In the genomic region with DNA sequence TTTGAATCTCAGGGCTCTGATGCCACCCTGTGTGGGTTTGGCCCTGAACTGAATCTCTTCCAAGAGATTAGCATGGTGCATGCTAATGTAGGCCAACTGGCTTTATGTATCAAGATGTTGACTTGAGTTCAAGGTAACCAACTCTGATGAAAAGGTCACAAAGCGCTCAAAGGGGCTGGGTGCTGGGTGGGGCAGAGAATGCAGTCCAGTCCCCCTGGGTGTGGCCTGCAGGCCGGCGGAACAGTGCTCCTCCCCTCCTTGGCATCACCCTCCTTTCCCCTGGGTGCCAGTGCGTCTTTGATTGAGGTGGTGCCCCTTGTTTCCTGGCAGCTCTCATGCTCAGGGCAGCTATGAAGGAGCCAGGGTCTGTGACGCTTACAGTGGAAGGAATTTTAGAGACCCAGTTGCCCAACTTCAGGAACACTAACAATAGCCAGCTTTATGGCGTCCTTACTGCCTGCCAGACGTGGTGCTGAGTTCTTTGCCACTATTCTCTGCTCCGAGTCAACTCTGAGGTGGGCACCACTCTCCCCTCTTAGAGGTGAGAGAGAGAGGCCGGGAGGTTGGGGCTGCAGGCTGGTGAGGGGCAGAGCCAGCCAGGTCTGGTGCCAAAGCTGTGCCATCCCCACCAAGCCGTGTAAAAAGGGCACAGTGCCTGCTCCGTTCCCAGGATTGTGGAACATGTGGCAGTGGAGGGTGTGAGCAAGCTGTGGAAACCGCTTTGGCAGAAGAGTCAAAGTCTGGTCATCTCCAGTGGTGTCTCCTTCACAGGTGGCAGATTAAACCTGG, we compare ENCODE assay signal across 27 cellular contexts. TPM values are rescaled to one million over a fixed set of nuclear protein-coding genes. Genes with fewer than 3 reads are reported as not detected.
DNase-seq lines count a peak whose midpoint lies in the region; ATAC-seq and TF ChIP-seq lines count a peak whose summit lies in the region.
"Had no signal": no experiment of that assay in that cellular context is flagged by ENCODE, and none has a peak within 500 bp of the region (broad histone marks: within the 10 kb centered on the region; RNA-seq: fewer than 3 reads in every experiment).

No MANE protein-coding gene starts in this region.

- H3K4me1 ChIP-seq in skeletal muscle tissue (ENCODE audit: control insufficient read depth in 3 of 3, insufficient read depth in 3 of 3, low read length in 3 of 3) = peaks cover 73 to 94% (median 89%) of the 10 kb centered on the region in 3 donors
- H3K4me1 ChIP-seq in SK-N-SH (ENCODE audit: control insufficient read depth in 1 of 2, insufficient read depth in 2 of 2, low read depth in 1 of 2, low read length in 1 of 2) = peaks cover 0 to 7% of the 10 kb centered on the region in 2 experiments; a peak in 1 of 4 replicates
- H3K4me1 ChIP-seq: A549, body of pancreas, upper lobe of left lung had no signal

- no peak overlapping the region for H2AFZ ChIP-seq in SK-N-SH (ENCODE audit: low read depth)

- H3K27me3 Mint-ChIP-seq in CD14-positive monocyte (ENCODE audit: low read depth in 3 of 3) = peaks cover 0 to 6% (median 3%) of the 10 kb centered on the region in 3 donors
- H3K27me3 Mint-ChIP-seq in activated naive CD8-positive, alpha-beta T cell treated with anti-CD3 and anti-CD28 coated beads for 36 hours = peaks cover 3% of the 10 kb centered on the region
- H3K27me3 Mint-ChIP-seq: naive thymus-derived CD8-positive, alpha-beta T cell had no signal

- peak overlapping the region in 1 of 7 donors; percentile 71 for H3K27ac Mint-ChIP-seq in CD14-positive monocyte
- H3K27ac Mint-ChIP-seq in activated naive CD8-positive, alpha-beta T cell treated with anti-CD3 and anti-CD28 coated beads for 36 hours = no peak overlapping the region
- H3K27ac Mint-ChIP-seq: activated naive CD8-positive, alpha-beta T cell treated with anti-CD3 and anti-CD28 coated beads, Interleukin-2, amount 10 ng/mL, durations not matched to agents 7 days and 5 days; B cell; effector memory CD8-positive, alpha-beta T cell; HFFc6; naive thymus-derived CD8-positive, alpha-beta T cell had no signal

- H3K9me2 ChIP-seq in SK-N-SH = no peaks in the 10 kb centered on the region

- no peak for TF ChIP-seq EP300 in SK-N-SH (IDR thresholded peaks at IDR 0.05; ENCODE audit: borderline replicate concordance in 1 of 2, low read depth in 1 of 2, low read length in 1 of 2)

- WGBS in SK-N-SH (ENCODE audit: low lambda C conversion rate) = 88% methylated on average over 12 of the region's 12 CpGs

- H3K4me2 ChIP-seq in SK-N-SH = no peak overlapping the region
- H3K4me2 ChIP-seq: A549 had no signal

- intact Hi-C loops in CD14-positive monocyte (cut with micrococcal nuclease) (no loop called here), left colon (cut with DNase I, micrococcal nuclease) (no loop called here)

- H3K79me2 ChIP-seq in SK-N-SH (ENCODE audit: insufficient read depth) = no peaks in the 10 kb centered on the region; the same call in 1 of the 2 replicates

- TF ChIP-seq CTCF in CD14-positive monocyte (IDR thresholded peaks at IDR 0.05) = no peak
- TF ChIP-seq CTCF in SK-N-SH (IDR thresholded peaks at IDR 0.05) = no peak

- H4K20me1 ChIP-seq in SK-N-SH (ENCODE audit: insufficient read depth) = no peaks in the 10 kb centered on the region

- H3K9me3 Mint-ChIP-seq in CD14-positive monocyte = peaks cover 0 to 3% (median 0%) of the 10 kb centered on the region in 7 donors
- no peaks in the 10 kb centered on the region for H3K9me3 Mint-ChIP-seq in activated naive CD8-positive, alpha-beta T cell treated with anti-CD3 and anti-CD28 coated beads for 36 hours
- H3K9me3 Mint-ChIP-seq: activated naive CD8-positive, alpha-beta T cell treated with anti-CD3 and anti-CD28 coated beads, Interleukin-2, amount 10 ng/mL, durations not matched to agents 7 days and 5 days; effector memory CD8-positive, alpha-beta T cell; HFFc6; naive thymus-derived CD8-positive, alpha-beta T cell had no signal

- H3K27me3 ChIP-seq in skeletal muscle tissue (ENCODE audit: control insufficient read depth in 3 of 3, insufficient read depth in 3 of 3, low read length in 3 of 3) (no peaks in the 10 kb centered on the region), SK-N-SH (ENCODE audit: insufficient read depth) (no peaks in the 10 kb centered on the region)
- H3K27me3 ChIP-seq: body of pancreas, upper lobe of left lung had no signal

- peak; percentile 22 for ATAC-seq in esophagus mucosa
- peak; percentile 42 for ATAC-seq in left colon
- ATAC-seq: A549; body of pancreas; effector memory CD8-positive, alpha-beta T cell; naive thymus-derived CD8-positive, alpha-beta T cell; stimulated activated naive CD8-positive, alpha-beta T cell treated with anti-CD3 and anti-CD28 coated beads, Interleukin-15, Interleukin-2, amounts not matched to agents 100 U/mL and 50 U/mL, for 24 hours had no signal

- peaks cover 6% of the 10 kb centered on the region for H3F3A ChIP-seq in SK-N-SH (replicated peaks; ENCODE audit: insufficient read depth)

- POLR2A ChIA-PET in SK-N-SH (lab: Yijun Ruan, JAX) = no interaction called here

- H3K4me3 Mint-ChIP-seq in CD14-positive monocyte = no peak overlapping the region
- H3K4me3 Mint-ChIP-seq in activated naive CD8-positive, alpha-beta T cell treated with anti-CD3 and anti-CD28 coated beads for 36 hours = no peak overlapping the region
- H3K4me3 Mint-ChIP-seq: activated naive CD8-positive, alpha-beta T cell treated with anti-CD3 and anti-CD28 coated beads, Interleukin-2, amount 10 ng/mL, durations not matched to agents 7 days and 5 days; B cell; effector memory CD8-positive, alpha-beta T cell; HFFc6; naive thymus-derived CD8-positive, alpha-beta T cell had no signal

- H3K36me3 ChIP-seq in skeletal muscle tissue (ENCODE audit: control insufficient read depth in 3 of 3, insufficient read depth in 3 of 3, low read length in 3 of 3) = peaks cover 19 to 34% (median 33%) of the 10 kb centered on the region in 3 donors
- peaks cover 0 to 21% of the 10 kb centered on the region in 2 experiments for H3K36me3 ChIP-seq in SK-N-SH (replicated peaks in 1 of 2; ENCODE audit: control insufficient read depth in 1 of 2, insufficient read depth in 2 of 2, low read length in 1 of 2)

- no peak for TF ChIP-seq RAD21 in SK-N-SH (IDR thresholded peaks at IDR 0.05; ENCODE audit: low read length)

- DNase-seq in CD14-positive monocyte (ENCODE audit: low spot score) (peak; percentile 19), left colon (no peak), SK-N-SH (no peak), AG20443 (ENCODE audit: low spot score) (no peak), NCI-H345 treated with DMSO at 0.1 percent for 48 hours (lab: John Stamatoyannopoulos, UW; ENCODE audit: unreplicated experiment) (no peak)
- DNase-seq in activated naive CD8-positive, alpha-beta T cell treated with anti-CD3 and anti-CD28 coated beads for 36 hours = no peak
- DNase-seq: activated CD4-positive, alpha-beta T cell treated with anti-CD3 and anti-CD28 coated beads, Interleukin-2, amount 50 U/mL, for 48 hours; activated naive CD8-positive, alpha-beta T cell treated with anti-CD3 and anti-CD28 coated beads, Interleukin-2, amount 10 ng/mL, durations not matched to agents 7 days and 5 days; body of pancreas; DMS153; effector memory CD8-positive, alpha-beta T cell; GDM1; HFFc6; KG1; kidney glomerular epithelial cell; mesenchymal stem cell; naive thymus-derived CD8-positive, alpha-beta T cell; NCI-H146; NCI-H524 treated with DMSO at 0.1 percent for 48 hours; occipital lobe; SIG-M5; stimulated activated naive CD8-positive, alpha-beta T cell treated with anti-CD3 and anti-CD28 coated beads, Interleukin-15, Interleukin-2, amounts not matched to agents 100 U/mL and 50 U/mL, for 24 hours; upper lobe of left lung had no signal

- H3K9ac ChIP-seq in skeletal muscle tissue (ENCODE audit: low read depth in 1 of 3, low read length in 3 of 3) = peak overlapping the region; percentile 54 to 77 (median 66)
- no peak overlapping the region for H3K9ac ChIP-seq in SK-N-SH

- H3K4me3 ChIP-seq in skeletal muscle tissue (ENCODE audit: low read length in 3 of 3) (peak overlapping the region in 2 of 3 donors; percentile 4 to 49), SK-N-SH (ENCODE audit: low read depth in 2 of 2, low read length in 1 of 2) (no peak overlapping the region)
- H3K4me3 ChIP-seq: A549, body of pancreas, upper lobe of left lung had no signal

- CTCF ChIA-PET in SK-N-SH (lab: Yijun Ruan, JAX) = interaction anchor here (1.0 kb wide), 1 partner anchor 9 kb away, joined by 4 read pairs; no protein-coding TSS in a partner anchor

- H3K9me3 ChIP-seq in skeletal muscle tissue (ENCODE audit: control insufficient read depth in 3 of 3, low read length in 3 of 3) = no peaks in the 10 kb centered on the region
- no peaks in the 10 kb centered on the region for H3K9me3 ChIP-seq in SK-N-SH
- H3K9me3 ChIP-seq: A549, body of pancreas, upper lobe of left lung had no signal

- H3K27ac ChIP-seq in skeletal muscle tissue (ENCODE audit: low read depth, low read length) (peak overlapping the region; percentile 76), SK-N-SH (ENCODE audit: low read depth in 2 of 2, low read length in 1 of 2) (no peak overlapping the region)
- H3K27ac ChIP-seq: A549, body of pancreas, upper lobe of left lung had no signal

- no peaks in the 10 kb centered on the region for H3K36me3 Mint-ChIP-seq in CD14-positive monocyte
- H3K36me3 Mint-ChIP-seq in activated naive CD8-positive, alpha-beta T cell treated with anti-CD3 and anti-CD28 coated beads for 36 hours = no peaks in the 10 kb centered on the region
- H3K36me3 Mint-ChIP-seq: activated naive CD8-positive, alpha-beta T cell treated with anti-CD3 and anti-CD28 coated beads, Interleukin-2, amount 10 ng/mL, durations not matched to agents 7 days and 5 days; naive thymus-derived CD8-positive, alpha-beta T cell had no signal

- H3K4me1 Mint-ChIP-seq in CD14-positive monocyte = no peaks in the 10 kb centered on the region
- peaks cover 3% of the 10 kb centered on the region for H3K4me1 Mint-ChIP-seq in activated naive CD8-positive, alpha-beta T cell treated with anti-CD3 and anti-CD28 coated beads for 36 hours
- H3K4me1 Mint-ChIP-seq: B cell had no signal

TF ChIP-seq in SK-N-SH, 30 proteins besides CTCF, POLR2A, EP300 and RAD21 (continues in another document):
- TF ChIP-seq POLR2AphosphoS5 (IDR thresholded peaks at IDR 0.05; ENCODE audit: low read depth, low read length) (no peak), EZH2phosphoT487 (IDR thresholded peaks at IDR 0.05; ENCODE audit: borderline replicate concordance, low read depth) (no peak), NFIC (IDR thresholded peaks at IDR 0.05; ENCODE audit: borderline replicate concordance) (no peak), JUND (IDR thresholded peaks at IDR 0.05) (no peak), FOXM1 (IDR thresholded peaks at IDR 0.05; ENCODE audit: low read depth) (no peak), MEF2A (IDR thresholded peaks at IDR 0.05; ENCODE audit: borderline replicate concordance, low read depth) (no peak), CHD2 (IDR thresholded peaks at IDR 0.05; ENCODE audit: low read length, partially characterized antibody) (no peak)

RNA-seq across cellular contexts. Expression of a gene that starts 9.8 kb away (rescaled TPM):
- polyA plus RNA-seq in CD14-positive monocyte (under 1 TPM in 1 of 2 donors, not detected in 1; 0.05 TPM), SK-N-SH (2012; rRNA removed) (4.3 and 5.0 TPM in 2 replicates)
- total RNA-seq in esophagus mucosa (6.0 TPM), left colon (10 to 100 TPM in 1 of 2 donors, 1 to 10 TPM in 1; 5.2 to 96.5 TPM), skeletal muscle tissue (53.2 TPM)
- polyA plus RNA-seq in SK-N-SH (2012; cell fraction: cytosol; rRNA removed) = 3.8 and 4.1 TPM in 2 replicates
- polyA plus RNA-seq in SK-N-SH (2012; cell fraction: nucleus; rRNA removed) = 8.6 and 10.1 TPM in 2 replicates
- total RNA-seq in activated naive CD8-positive, alpha-beta T cell treated with anti-CD3 and anti-CD28 coated beads for 36 hours = under 1 TPM; 0.12 to 0.14 TPM

Comparison
In these comparisons a context has a peak if more than half of its experiments do, and no peak if none do; other contexts are left out.
1. H3K4me3 ChIP-seq: peak in skeletal muscle tissue (2 of 3); none in SK-N-SH (0 of 2).